1 cellular context compared by ENCODE assay signal in the genomic region with DNA sequence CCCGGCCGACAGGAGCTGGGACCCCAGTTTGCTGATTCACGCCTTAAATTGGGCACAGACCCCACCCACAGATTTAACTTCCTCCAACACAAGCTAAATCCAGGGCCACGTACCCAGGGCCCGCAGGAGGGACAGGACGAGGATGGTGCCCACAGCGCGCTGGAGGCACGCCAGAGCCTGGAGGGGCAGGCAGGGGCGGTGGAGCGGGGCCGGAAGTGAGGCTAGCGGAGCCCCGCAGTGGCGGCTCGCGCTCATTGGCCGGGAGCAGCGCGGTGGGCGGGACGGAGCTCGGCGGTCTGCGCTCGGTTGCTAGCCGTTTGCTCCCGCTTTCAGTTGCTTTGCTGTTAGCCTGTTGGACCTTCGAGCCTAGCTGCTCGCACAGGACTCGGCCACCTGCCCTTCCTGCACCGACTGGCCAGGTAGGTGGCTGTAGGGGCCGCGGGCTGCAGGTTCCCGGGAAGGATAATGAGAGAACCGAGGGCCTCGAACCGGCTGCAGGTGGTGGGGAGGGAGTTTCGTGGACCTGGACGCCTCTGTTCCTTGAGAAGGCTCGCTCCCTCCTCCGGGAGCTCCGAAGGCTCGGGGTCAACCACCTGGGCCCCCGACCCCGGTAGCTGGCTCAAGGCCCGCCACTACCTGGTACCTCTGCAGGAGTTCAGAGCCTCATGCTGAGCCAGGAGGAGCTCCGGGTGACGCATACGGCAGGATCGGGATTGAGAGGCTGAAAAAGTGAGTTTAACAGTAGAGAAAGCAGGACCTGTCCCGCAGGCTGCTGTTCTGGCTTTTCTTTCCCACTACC.
A peak's percentile ranks its signal among the peaks of the same experiment; 100 is the strongest.
TF ChIP-seq lines count a peak whose summit lies in the region.

TSS of gene CCDC134 (plus strand) at position 332 of the 799 bp plus-strand sequence. CDS start 8,212 bp downstream, outside the sequence.

TF ChIP-seq in GM12878, 131 proteins besides CTCF, POLR2A, EP300 and RAD21 (continued from another document and continues in another):
- TF ChIP-seq, protein P1, sequence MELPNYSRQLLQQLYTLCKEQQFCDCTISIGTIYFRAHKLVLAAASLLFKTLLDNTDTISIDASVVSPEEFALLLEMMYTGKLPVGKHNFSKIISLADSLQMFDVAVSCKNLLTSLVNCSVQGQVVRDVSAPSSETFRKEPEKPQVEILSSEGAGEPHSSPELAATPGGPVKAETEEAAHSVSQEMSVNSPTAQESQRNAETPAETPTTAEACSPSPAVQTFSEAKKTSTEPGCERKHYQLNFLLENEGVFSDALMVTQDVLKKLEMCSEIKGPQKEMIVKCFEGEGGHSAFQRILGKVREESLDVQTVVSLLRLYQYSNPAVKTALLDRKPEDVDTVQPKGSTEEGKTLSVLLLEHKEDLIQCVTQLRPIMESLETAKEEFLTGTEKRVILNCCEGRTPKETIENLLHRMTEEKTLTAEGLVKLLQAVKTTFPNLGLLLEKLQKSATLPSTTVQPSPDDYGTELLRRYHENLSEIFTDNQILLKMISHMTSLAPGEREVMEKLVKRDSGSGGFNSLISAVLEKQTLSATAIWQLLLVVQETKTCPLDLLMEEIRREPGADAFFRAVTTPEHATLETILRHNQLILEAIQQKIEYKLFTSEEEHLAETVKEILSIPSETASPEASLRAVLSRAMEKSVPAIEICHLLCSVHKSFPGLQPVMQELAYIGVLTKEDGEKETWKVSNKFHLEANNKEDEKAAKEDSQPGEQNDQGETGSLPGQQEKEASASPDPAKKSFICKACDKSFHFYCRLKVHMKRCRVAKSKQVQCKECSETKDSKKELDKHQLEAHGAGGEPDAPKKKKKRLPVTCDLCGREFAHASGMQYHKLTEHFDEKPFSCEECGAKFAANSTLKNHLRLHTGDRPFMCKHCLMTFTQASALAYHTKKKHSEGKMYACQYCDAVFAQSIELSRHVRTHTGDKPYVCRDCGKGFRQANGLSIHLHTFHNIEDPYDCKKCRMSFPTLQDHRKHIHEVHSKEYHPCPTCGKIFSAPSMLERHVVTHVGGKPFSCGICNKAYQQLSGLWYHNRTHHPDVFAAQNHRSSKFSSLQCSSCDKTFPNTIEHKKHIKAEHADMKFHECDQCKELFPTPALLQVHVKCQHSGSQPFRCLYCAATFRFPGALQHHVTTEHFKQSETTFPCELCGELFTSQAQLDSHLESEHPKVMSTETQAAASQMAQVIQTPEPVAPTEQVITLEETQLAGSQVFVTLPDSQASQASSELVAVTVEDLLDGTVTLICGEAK (IDR thresholded peaks at IDR 0.05; ENCODE audit: borderline replicate concordance): peak; percentile 70; the same call in 1 of the 2 replicates
- TF ChIP-seq, protein P2, sequence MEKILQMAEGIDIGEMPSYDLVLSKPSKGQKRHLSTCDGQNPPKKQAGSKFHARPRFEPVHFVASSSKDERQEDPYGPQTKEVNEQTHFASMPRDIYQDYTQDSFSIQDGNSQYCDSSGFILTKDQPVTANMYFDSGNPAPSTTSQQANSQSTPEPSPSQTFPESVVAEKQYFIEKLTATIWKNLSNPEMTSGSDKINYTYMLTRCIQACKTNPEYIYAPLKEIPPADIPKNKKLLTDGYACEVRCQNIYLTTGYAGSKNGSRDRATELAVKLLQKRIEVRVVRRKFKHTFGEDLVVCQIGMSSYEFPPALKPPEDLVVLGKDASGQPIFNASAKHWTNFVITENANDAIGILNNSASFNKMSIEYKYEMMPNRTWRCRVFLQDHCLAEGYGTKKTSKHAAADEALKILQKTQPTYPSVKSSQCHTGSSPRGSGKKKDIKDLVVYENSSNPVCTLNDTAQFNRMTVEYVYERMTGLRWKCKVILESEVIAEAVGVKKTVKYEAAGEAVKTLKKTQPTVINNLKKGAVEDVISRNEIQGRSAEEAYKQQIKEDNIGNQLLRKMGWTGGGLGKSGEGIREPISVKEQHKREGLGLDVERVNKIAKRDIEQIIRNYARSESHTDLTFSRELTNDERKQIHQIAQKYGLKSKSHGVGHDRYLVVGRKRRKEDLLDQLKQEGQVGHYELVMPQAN (conservative IDR thresholded peaks at IDR 0.05): peak; percentile 51; the same call in 1 of the 2 replicates
- TF ChIP-seq E4F1 (IDR thresholded peaks at IDR 0.05; ENCODE audit: borderline replicate concordance, partially characterized antibody) (no peak), RB1 (IDR thresholded peaks at IDR 0.05; ENCODE audit: borderline replicate concordance) (0 out of 2 replicates have a peak, but pooled peaks have one; percentile 51), LARP7 (IDR thresholded peaks at IDR 0.05) (peak; percentile 48), KLF5 (IDR thresholded peaks at IDR 0.05; ENCODE audit: partially characterized antibody) (no peak), TBL1XR1 (IDR thresholded peaks at IDR 0.05; ENCODE audit: low read depth, low read length) (no peak), SMARCA5 (IDR thresholded peaks at IDR 0.05) (no peak), RELA (IDR thresholded peaks at IDR 0.05; ENCODE audit: borderline replicate concordance, partially characterized antibody) (peak; percentile 6), NFYA (IDR thresholded peaks at IDR 0.05; ENCODE audit: borderline replicate concordance, low read depth, low read length) (no peak), BHLHE40 (IDR thresholded peaks at IDR 0.05; ENCODE audit: borderline replicate concordance in 1 of 2, low read depth in 2 of 2, low read length in 1 of 2) (peak; percentile 30 to 52; a peak in 1 of 4 replicates), ESRRA (IDR thresholded peaks at IDR 0.05; ENCODE audit: low read length) (no peak), BCL11A (IDR thresholded peaks at IDR 0.05; ENCODE audit: low read depth, low read length) (0 out of 2 replicates have a peak, but pooled peaks have one; percentile 1), TARDBP (IDR thresholded peaks at IDR 0.05; ENCODE audit: borderline replicate concordance) (no peak), SMC3 (IDR thresholded peaks at IDR 0.05; ENCODE audit: borderline replicate concordance, low read length) (no peak), CEBPB (IDR thresholded peaks at IDR 0.05; ENCODE audit: borderline replicate concordance in 1 of 2, low read depth in 2 of 2, low read length in 2 of 2) (no peak), SUZ12 (IDR thresholded peaks at IDR 0.05; ENCODE audit: unreplicated experiment) (no peak), SMAD5 (IDR thresholded peaks at IDR 0.05; ENCODE audit: low read depth) (peak; percentile 89), MXI1 (IDR thresholded peaks at IDR 0.05; ENCODE audit: low read depth, low read length) (peak; percentile 39; the same call in 1 of the 2 replicates), IKZF1 (conservative IDR thresholded peaks at IDR 0.05) (peak; percentile 62), BMI1 (IDR thresholded peaks at IDR 0.05; ENCODE audit: borderline replicate concordance) (no peak), ATF7 (IDR thresholded peaks at IDR 0.05; ENCODE audit: low read depth) (no peak), SIN3A (IDR thresholded peaks at IDR 0.05; ENCODE audit: low read depth, low read length) (peak; percentile 28; the same call in 1 of the 2 replicates), RUNX3 (IDR thresholded peaks at IDR 0.05; ENCODE audit: low read length) (peak; percentile 76), SREBF2 (IDR thresholded peaks at IDR 0.05; ENCODE audit: low read length) (no peak), HDGF (IDR thresholded peaks at IDR 0.05) (peak; percentile 43; the same call in 1 of the 2 replicates), ZSCAN29 (IDR thresholded peaks at IDR 0.05) (no peak), ZNF622 (IDR thresholded peaks at IDR 0.05) (no peak), PAX5 (IDR thresholded peaks at IDR 0.05; ENCODE audit: borderline replicate concordance, low read depth, low read length) (peak; percentile 80; the same call in 1 of the 2 replicates), ZBTB33 (IDR thresholded peaks at IDR 0.05) (no peak), MYC (IDR thresholded peaks at IDR 0.05; ENCODE audit: insufficient read depth, insufficient read length, insufficient replicate concordance, low read length, severe bottlenecking) (no peak), ASH2L (IDR thresholded peaks at IDR 0.05; ENCODE audit: borderline replicate concordance, low read depth) (0 out of 2 replicates have a peak, but pooled peaks have one; percentile 26), NR2C2 (IDR thresholded peaks at IDR 0.05; ENCODE audit: borderline replicate concordance, control insufficient read depth, insufficient read length, low read depth) (no peak), MYB (IDR thresholded peaks at IDR 0.05; ENCODE audit: borderline replicate concordance, low read depth, low read length) (no peak; the same call in 1 of the 2 replicates), SIX5 (IDR thresholded peaks at IDR 0.05; ENCODE audit: low read depth, low read length, severe bottlenecking) (no peak), GABPA (IDR thresholded peaks at IDR 0.05; ENCODE audit: low read depth) (peak; percentile 78), KDM1A (IDR thresholded peaks at IDR 0.05; ENCODE audit: borderline replicate concordance) (no peak), REST (IDR thresholded peaks at IDR 0.05; ENCODE audit: low read depth, low read length) (no peak)
- TF ChIP-seq, protein P3, sequence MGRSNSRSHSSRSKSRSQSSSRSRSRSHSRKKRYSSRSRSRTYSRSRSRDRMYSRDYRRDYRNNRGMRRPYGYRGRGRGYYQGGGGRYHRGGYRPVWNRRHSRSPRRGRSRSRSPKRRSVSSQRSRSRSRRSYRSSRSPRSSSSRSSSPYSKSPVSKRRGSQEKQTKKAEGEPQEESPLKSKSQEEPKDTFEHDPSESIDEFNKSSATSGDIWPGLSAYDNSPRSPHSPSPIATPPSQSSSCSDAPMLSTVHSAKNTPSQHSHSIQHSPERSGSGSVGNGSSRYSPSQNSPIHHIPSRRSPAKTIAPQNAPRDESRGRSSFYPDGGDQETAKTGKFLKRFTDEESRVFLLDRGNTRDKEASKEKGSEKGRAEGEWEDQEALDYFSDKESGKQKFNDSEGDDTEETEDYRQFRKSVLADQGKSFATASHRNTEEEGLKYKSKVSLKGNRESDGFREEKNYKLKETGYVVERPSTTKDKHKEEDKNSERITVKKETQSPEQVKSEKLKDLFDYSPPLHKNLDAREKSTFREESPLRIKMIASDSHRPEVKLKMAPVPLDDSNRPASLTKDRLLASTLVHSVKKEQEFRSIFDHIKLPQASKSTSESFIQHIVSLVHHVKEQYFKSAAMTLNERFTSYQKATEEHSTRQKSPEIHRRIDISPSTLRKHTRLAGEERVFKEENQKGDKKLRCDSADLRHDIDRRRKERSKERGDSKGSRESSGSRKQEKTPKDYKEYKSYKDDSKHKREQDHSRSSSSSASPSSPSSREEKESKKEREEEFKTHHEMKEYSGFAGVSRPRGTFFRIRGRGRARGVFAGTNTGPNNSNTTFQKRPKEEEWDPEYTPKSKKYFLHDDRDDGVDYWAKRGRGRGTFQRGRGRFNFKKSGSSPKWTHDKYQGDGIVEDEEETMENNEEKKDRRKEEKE (IDR thresholded peaks at IDR 0.05): no peak
